ENCODE assay signal across 14 cellular contexts in genomic region chr1:54228638-54229079, GRCh38. TPM values are rescaled to one million over a fixed set of nuclear protein-coding genes. Genes with fewer than 3 reads are reported as not detected.
A peak's percentile ranks its signal among the peaks of the same experiment; 100 is the strongest.
DNase-seq lines count a peak whose midpoint lies in the region; ATAC-seq and TF ChIP-seq lines count a peak whose summit lies in the region.
"Had no signal": no experiment of that assay in that cellular context is flagged by ENCODE, and none has a peak within 500 bp of the region (broad histone marks: within the 10 kb centered on the region; RNA-seq: fewer than 3 reads in every experiment).

No MANE protein-coding gene starts in this region.

- ATAC-seq in activated T-helper 17 cell treated with anti-CD3 and anti-CD28 coated beads, Interleukin-2, amount 50 U/mL, for 72 hours (replicated peaks) = no peak
- ATAC-seq in right lobe of liver (peak in 3 of 4 donors; percentile 11 to 32 (median 30)), thoracic aorta (ENCODE audit: insufficient number of reproducible peaks, low FRiP score, low read depth) (no peak)
- ATAC-seq in stimulated activated naive CD8-positive, alpha-beta T cell treated with anti-CD3 and anti-CD28 coated beads, Interleukin-15, amount 100 ng/mL, for 72 hours = no peak

- H3K9me3 ChIP-seq in right lobe of liver (no peaks in the 10 kb centered on the region), thoracic aorta (no peaks in the 10 kb centered on the region)
- H3K9me3 ChIP-seq: tibial nerve had no signal

- no peak for TF ChIP-seq POLR2A in right lobe of liver (IDR thresholded peaks at IDR 0.05)

- no peak for DNase-seq in T-helper 2 cell treated with Interferon-gamma antibody and Interleukin-4, amounts not matched to agents 5 μg/mL and 100 μg/mL, for 36 hours (ENCODE audit: low spot score)
- DNase-seq in T-helper 2 cell (no peak), right lobe of liver (no peak), thoracic aorta (ENCODE audit: low spot score) (no peak), SHP77 (lab: John Stamatoyannopoulos, UW) (no peak), NCI-H2081 (lab: John Stamatoyannopoulos, UW) (no peak)
- no peak for DNase-seq in stimulated activated naive CD8-positive, alpha-beta T cell treated with anti-CD3 and anti-CD28 coated beads, Interleukin-15, amount 100 ng/mL, for 72 hours
- DNase-seq: cortex of kidney, DMS79 treated with DMSO at 0.1 percent for 48 hours, mammary epithelial cell, NCI-H510A treated with DMSO at 0.1 percent for 48 hours had no signal

- TF ChIP-seq CTCF in right lobe of liver (IDR thresholded peaks at IDR 0.05) = no peak
- TF ChIP-seq CTCF in thoracic aorta (IDR thresholded peaks at IDR 0.05) = no peak

- intact Hi-C loops in right lobe of liver (cut with DNase I) = no loop called here

- H3K27me3 ChIP-seq in right lobe of liver (no peaks in the 10 kb centered on the region), thoracic aorta (replicated peaks; ENCODE audit: insufficient read depth) (no peaks in the 10 kb centered on the region)
- H3K27me3 ChIP-seq: tibial nerve had no signal

- H3K36me3 ChIP-seq in right lobe of liver = no peaks in the 10 kb centered on the region
- no peaks in the 10 kb centered on the region for H3K36me3 ChIP-seq in thoracic aorta

- no peak overlapping the region for H3K27ac Mint-ChIP-seq in T-helper 2 cell treated with Interferon-gamma antibody and Interleukin-4, amounts not matched to agents 5 μg/mL and 100 μg/mL, for 36 hours
- H3K27ac Mint-ChIP-seq in activated T-helper 17 cell treated with anti-CD3 and anti-CD28 coated beads, Interleukin-2, amount 50 U/mL, for 72 hours = peak overlapping the region; percentile 74
- H3K27ac Mint-ChIP-seq in stimulated activated naive CD8-positive, alpha-beta T cell treated with anti-CD3 and anti-CD28 coated beads, Interleukin-15, amount 100 ng/mL, for 72 hours = peak overlapping the region in 1 of 2 donors; percentile 94

- no peaks in the 10 kb centered on the region for H3K9me3 Mint-ChIP-seq in T-helper 2 cell treated with Interferon-gamma antibody and Interleukin-4, amounts not matched to agents 5 μg/mL and 100 μg/mL, for 36 hours
- no peaks in the 10 kb centered on the region for H3K9me3 Mint-ChIP-seq in activated T-helper 17 cell treated with anti-CD3 and anti-CD28 coated beads, Interleukin-2, amount 50 U/mL, for 72 hours
- H3K9me3 Mint-ChIP-seq in stimulated activated naive CD8-positive, alpha-beta T cell treated with anti-CD3 and anti-CD28 coated beads, Interleukin-15, amount 100 ng/mL, for 72 hours = no peaks in the 10 kb centered on the region
- H3K9me3 Mint-ChIP-seq: CD4-positive, CD25-positive, alpha-beta regulatory T cell had no signal

- H3K27me3 Mint-ChIP-seq in T-helper 2 cell treated with Interferon-gamma antibody and Interleukin-4, amounts not matched to agents 5 μg/mL and 100 μg/mL, for 36 hours (ENCODE audit: low read depth) = no peaks in the 10 kb centered on the region
- no peaks in the 10 kb centered on the region for H3K27me3 Mint-ChIP-seq in activated T-helper 17 cell treated with anti-CD3 and anti-CD28 coated beads, Interleukin-2, amount 50 U/mL, for 72 hours
- H3K27me3 Mint-ChIP-seq in stimulated activated naive CD8-positive, alpha-beta T cell treated with anti-CD3 and anti-CD28 coated beads, Interleukin-15, amount 100 ng/mL, for 72 hours = no peaks in the 10 kb centered on the region
- H3K27me3 Mint-ChIP-seq: CD4-positive, CD25-positive, alpha-beta regulatory T cell had no signal

- H3K27ac ChIP-seq in right lobe of liver (no peak overlapping the region), thoracic aorta (peak overlapping the region; percentile 49 to 69)

- H3K36me3 Mint-ChIP-seq in T-helper 2 cell treated with Interferon-gamma antibody and Interleukin-4, amounts not matched to agents 5 μg/mL and 100 μg/mL, for 36 hours (ENCODE audit: low read depth) = peaks cover 21% of the 10 kb centered on the region
- peaks cover 27% of the 10 kb centered on the region for H3K36me3 Mint-ChIP-seq in activated T-helper 17 cell treated with anti-CD3 and anti-CD28 coated beads, Interleukin-2, amount 50 U/mL, for 72 hours (ENCODE audit: low read depth)

- H3K4me3 Mint-ChIP-seq in T-helper 2 cell treated with Interferon-gamma antibody and Interleukin-4, amounts not matched to agents 5 μg/mL and 100 μg/mL, for 36 hours = peak overlapping the region; percentile 81
- H3K4me3 Mint-ChIP-seq in activated T-helper 17 cell treated with anti-CD3 and anti-CD28 coated beads, Interleukin-2, amount 50 U/mL, for 72 hours = peak overlapping the region; percentile 60
- H3K4me3 Mint-ChIP-seq in stimulated activated naive CD8-positive, alpha-beta T cell treated with anti-CD3 and anti-CD28 coated beads, Interleukin-15, amount 100 ng/mL, for 72 hours = no peak overlapping the region
- H3K4me3 Mint-ChIP-seq: CD4-positive, CD25-positive, alpha-beta regulatory T cell had no signal

- H3K4me3 ChIP-seq in right lobe of liver = no peak overlapping the region
- no peak overlapping the region for H3K4me3 ChIP-seq in thoracic aorta
- H3K4me3 ChIP-seq: tibial nerve had no signal

- peaks cover 30% of the 10 kb centered on the region for H3K4me1 Mint-ChIP-seq in T-helper 2 cell treated with Interferon-gamma antibody and Interleukin-4, amounts not matched to agents 5 μg/mL and 100 μg/mL, for 36 hours (ENCODE audit: low read depth)
- H3K4me1 Mint-ChIP-seq in activated T-helper 17 cell treated with anti-CD3 and anti-CD28 coated beads, Interleukin-2, amount 50 U/mL, for 72 hours = peaks cover 23% of the 10 kb centered on the region
- H3K4me1 Mint-ChIP-seq in stimulated activated naive CD8-positive, alpha-beta T cell treated with anti-CD3 and anti-CD28 coated beads, Interleukin-15, amount 100 ng/mL, for 72 hours = peaks cover 45% of the 10 kb centered on the region

- no CpG with 5 or more reads among the region's 13 CpGs for WGBS in right lobe of liver (ENCODE audit: insufficient coverage, low coverage, low lambda C conversion rate, missing lambda C conversion rate)

- H3K4me1 ChIP-seq in right lobe of liver (no peaks in the 10 kb centered on the region), thoracic aorta (ENCODE audit: control insufficient read depth in 1 of 2, low read depth in 2 of 2) (peaks cover 13 to 29% of the 10 kb centered on the region in 2 donors)

RNA-seq across cellular contexts. Expression of gene MRPL37, which starts 28.7 kb away (rescaled TPM):
- 100 to 1,000 TPM; 115 to 164 TPM for total RNA-seq in activated T-helper 17 cell treated with anti-CD3 and anti-CD28 coated beads, Interleukin-2, amount 50 U/mL, for 72 hours
- total RNA-seq in right lobe of liver (100 to 1,000 TPM in 1 of 6 experiments, 10 to 100 TPM in 5; 56.2 to 108 (median 73.4) TPM), thoracic aorta (10 to 100 TPM; 43.2 to 55.0 TPM)

RNA-seq across cellular contexts. Expression of gene CYB5RL, which starts 28.8 kb away (rescaled TPM):
- total RNA-seq in activated T-helper 17 cell treated with anti-CD3 and anti-CD28 coated beads, Interleukin-2, amount 50 U/mL, for 72 hours = 10 to 100 TPM; 11.9 to 12.7 TPM
- total RNA-seq in right lobe of liver (1 to 10 TPM; 2.5 to 4.6 (median 3.0) TPM), thoracic aorta (1 to 10 TPM; 8.7 to 9.0 TPM)

Comparison
In these comparisons a context has a peak if more than half of its experiments do, and no peak if none do; other contexts are left out.
1. H3K4me3 Mint-ChIP-seq: peak in T-helper 2 cell treated with Interferon-gamma antibody and Interleukin-4, amounts not matched to agents 5 μg/mL and 100 μg/mL, for 36 hours (single experiment) and activated T-helper 17 cell treated with anti-CD3 and anti-CD28 coated beads, Interleukin-2, amount 50 U/mL, for 72 hours (single experiment); none in stimulated activated naive CD8-positive, alpha-beta T cell treated with anti-CD3 and anti-CD28 coated beads, Interleukin-15, amount 100 ng/mL, for 72 hours (0 of 2).
2. ATAC-seq: peak in right lobe of liver (3 of 4); none in activated T-helper 17 cell treated with anti-CD3 and anti-CD28 coated beads, Interleukin-2, amount 50 U/mL, for 72 hours (single experiment), thoracic aorta (single experiment) and stimulated activated naive CD8-positive, alpha-beta T cell treated with anti-CD3 and anti-CD28 coated beads, Interleukin-15, amount 100 ng/mL, for 72 hours (single experiment).
3. H3K27ac ChIP-seq: peak in thoracic aorta (2 of 2); none in right lobe of liver (0 of 3).